Comparison of ENCODE assay signal across 34 cellular contexts in genomic region chr1:228243093-228243492, GRCh38. TPM values are rescaled to one million over a fixed set of nuclear protein-coding genes. Genes with fewer than 3 reads are reported as not detected.
DNase-seq lines count a peak whose midpoint lies in the region; TF ChIP-seq lines count a peak whose summit lies in the region.
"Had no signal": no experiment of that assay in that cellular context is flagged by ENCODE, and none has a peak within 500 bp of the region (broad histone marks: within the 10 kb centered on the region; RNA-seq: fewer than 3 reads in every experiment).

No MANE protein-coding gene starts in this region.

- H3K4me1 ChIP-seq in endodermal cell (ENCODE audit: control insufficient read depth, insufficient read depth, low read length) (no peaks in the 10 kb centered on the region), esophagus muscularis mucosa (no peaks in the 10 kb centered on the region), Karpas-422 (ENCODE audit: low read length) (no peaks in the 10 kb centered on the region)
- H3K4me1 ChIP-seq: A549; BE2C; BLaER1; BLaER1 treated with 17β-estradiol and CSF1 and Interleukin-3, amounts not matched to agents 10 nM and 100 nM; Caco-2 had no signal

- no peak overlapping the region for H3K4me3 ChIP-seq in endodermal cell (ENCODE audit: low read length)
- no peak overlapping the region for H3K4me3 ChIP-seq in esophagus muscularis mucosa
- H3K4me3 ChIP-seq in Karpas-422 (ENCODE audit: low read length), result no peak overlapping the region
- H3K4me3 ChIP-seq: A549; BLaER1; BLaER1 treated with 17β-estradiol and CSF1 and Interleukin-3, amounts not matched to agents 10 nM and 100 nM had no signal

- WGBS in endodermal cell (ENCODE audit: insufficient coverage in 1 of 2, insufficient read length in 1 of 2), 2 experiments, result 95 to 96% methylated on average over 4 to 7 of the region's 7 CpGs
- 98% methylated on average over 7 of the region's 7 CpGs for WGBS in esophagus muscularis mucosa

- intact Hi-C loops in esophagus muscularis mucosa (cut with DNase I), result no loop called here

- peaks cover 82% of the 10 kb centered on the region for H3K36me3 Mint-ChIP-seq in activated naive CD4-positive, alpha-beta T cell treated with anti-CD3 and anti-CD28 coated beads, Interleukin-2, amount 50 U/mL, for 24 hours
- H3K36me3 Mint-ChIP-seq in endodermal cell (ENCODE audit: low read depth) (peaks cover 99% of the 10 kb centered on the region), type B pancreatic cell (peaks cover 88% of the 10 kb centered on the region)

- H2AFZ ChIP-seq in Karpas-422 (ENCODE audit: low read length), result no peak overlapping the region

- H3K9me3 ChIP-seq in endodermal cell (ENCODE audit: control insufficient read depth, low read length) (peaks cover 87% of the 10 kb centered on the region), esophagus muscularis mucosa (peaks cover 0 to 64% (median 55%) of the 10 kb centered on the region in 4 donors), Karpas-422 (ENCODE audit: low read length) (peaks cover 9% of the 10 kb centered on the region)
- H3K9me3 ChIP-seq: BE2C had no signal

- H3K4me2 ChIP-seq in Karpas-422 (ENCODE audit: low read depth, low read length, poor library complexity, severe bottlenecking), result no peak overlapping the region
- H3K4me2 ChIP-seq: A549; BLaER1; BLaER1 treated with 17β-estradiol and CSF1 and Interleukin-3, amounts not matched to agents 10 nM and 100 nM had no signal

- H3K9ac ChIP-seq in endodermal cell (ENCODE audit: extremely low read depth, low read length, poor library complexity, severe bottlenecking), result no peak overlapping the region
- no peak overlapping the region for H3K9ac ChIP-seq in Karpas-422 (ENCODE audit: low read length)
- H3K9ac ChIP-seq: BLaER1; BLaER1 treated with 17β-estradiol and CSF1 and Interleukin-3, amounts not matched to agents 10 nM and 100 nM had no signal

- H3K36me3 ChIP-seq in endodermal cell (ENCODE audit: control insufficient read depth, insufficient read depth, low read length), result peaks cover 97% of the 10 kb centered on the region
- H3K36me3 ChIP-seq in esophagus muscularis mucosa, result peaks cover 0 to 95% (median 19%) of the 10 kb centered on the region in 4 donors
- H3K36me3 ChIP-seq in Karpas-422 (ENCODE audit: insufficient read depth, low read length), result peaks cover 40% of the 10 kb centered on the region

- DNase-seq in activated naive CD4-positive, alpha-beta T cell treated with anti-CD3 and anti-CD28 coated beads, Interleukin-2, amount 50 U/mL, for 16 hours, result no peak
- DNase-seq in endodermal cell (peak; percentile 24), esophagus muscularis mucosa (ENCODE audit: extremely low spot score) (peak; percentile 83), type B pancreatic cell (ENCODE audit: extremely low spot score, unreplicated experiment) (peak; percentile 60), DMS53 treated with DMSO at 0.1 percent for 48 hours (lab: John Stamatoyannopoulos, UW; ENCODE audit: unreplicated experiment) (no peak), Karpas-422 (no peak), pons (ENCODE audit: low spot score) (no peak)
- DNase-seq: 8988T; ACHN; AML-193; BE2C; C1 segment of cervical spinal cord; Caco-2; Calu3; CD4-positive, alpha-beta memory T cell; CD4-positive, alpha-beta T cell; CD4-positive, CD25-positive, alpha-beta regulatory T cell; CD8-positive, alpha-beta memory T cell; CD8-positive, alpha-beta T cell; COR-L47; DMS 273 treated with DMSO at 0.1 percent for 48 hours; DMS153; DMS79; DMS79 treated with DMSO at 0.1 percent for 48 hours; DND-41; EL had no signal

- no peak for TF ChIP-seq POLR2A in esophagus muscularis mucosa (IDR thresholded peaks at IDR 0.05; ENCODE audit: low read depth)

- no peaks in the 10 kb centered on the region for H3K27me3 Mint-ChIP-seq in activated naive CD4-positive, alpha-beta T cell treated with anti-CD3 and anti-CD28 coated beads, Interleukin-2, amount 50 U/mL, for 24 hours
- no peaks in the 10 kb centered on the region for H3K27me3 Mint-ChIP-seq in endodermal cell (ENCODE audit: insufficient read depth)
- H3K27me3 Mint-ChIP-seq in type B pancreatic cell, result no peaks in the 10 kb centered on the region
- H3K27me3 Mint-ChIP-seq: B cell; CD4-positive, alpha-beta memory T cell; CD4-positive, alpha-beta T cell; CD4-positive, CD25-positive, alpha-beta regulatory T cell; CD8-positive, alpha-beta memory T cell had no signal

- H4K20me1 ChIP-seq in Karpas-422 (ENCODE audit: insufficient read depth, low read depth, low read length), result no peaks in the 10 kb centered on the region
- H4K20me1 ChIP-seq: BLaER1; BLaER1 treated with 17β-estradiol and CSF1 and Interleukin-3, amounts not matched to agents 10 nM and 100 nM had no signal

- no peaks in the 10 kb centered on the region for H3K79me2 ChIP-seq in Karpas-422 (ENCODE audit: low read length)

- no peak for TF ChIP-seq EP300 in esophagus muscularis mucosa (IDR thresholded peaks at IDR 0.05)

- H3K4me1 Mint-ChIP-seq in activated naive CD4-positive, alpha-beta T cell treated with anti-CD3 and anti-CD28 coated beads, Interleukin-2, amount 50 U/mL, for 24 hours, result peaks cover 16% of the 10 kb centered on the region
- no peaks in the 10 kb centered on the region for H3K4me1 Mint-ChIP-seq in endodermal cell
- H3K4me1 Mint-ChIP-seq in type B pancreatic cell (ENCODE audit: unreplicated experiment), result no peaks in the 10 kb centered on the region
- H3K4me1 Mint-ChIP-seq: B cell, CD14-positive monocyte had no signal

- H3K9me3 Mint-ChIP-seq in activated naive CD4-positive, alpha-beta T cell treated with anti-CD3 and anti-CD28 coated beads, Interleukin-2, amount 50 U/mL, for 24 hours, result peaks cover 31% of the 10 kb centered on the region
- H3K9me3 Mint-ChIP-seq in endodermal cell, result peaks cover 78% of the 10 kb centered on the region
- peaks cover 39% of the 10 kb centered on the region for H3K9me3 Mint-ChIP-seq in type B pancreatic cell

- no peak overlapping the region for H3K4me3 Mint-ChIP-seq in activated naive CD4-positive, alpha-beta T cell treated with anti-CD3 and anti-CD28 coated beads, Interleukin-2, amount 50 U/mL, for 24 hours
- H3K4me3 Mint-ChIP-seq in endodermal cell, result no peak overlapping the region
- no peak overlapping the region for H3K4me3 Mint-ChIP-seq in type B pancreatic cell
- H3K4me3 Mint-ChIP-seq: B cell; CD14-positive monocyte; CD4-positive, alpha-beta memory T cell; CD4-positive, alpha-beta T cell; CD8-positive, alpha-beta memory T cell; CD8-positive, alpha-beta T cell had no signal

- no peak overlapping the region for H3K27ac ChIP-seq in endodermal cell (ENCODE audit: low read depth, low read length)
- H3K27ac ChIP-seq in esophagus muscularis mucosa (replicated peaks in 1 of 4), result no peak overlapping the region
- no peak overlapping the region for H3K27ac ChIP-seq in Karpas-422 (ENCODE audit: low read length)
- H3K27ac ChIP-seq: 22Rv1; A549; BLaER1; BLaER1 treated with 17β-estradiol and CSF1 and Interleukin-3, amounts not matched to agents 10 nM and 100 nM; C4-2B had no signal

- TF ChIP-seq CTCF in endodermal cell (conservative IDR thresholded peaks at IDR 0.05), result no peak
- no peak for TF ChIP-seq CTCF in esophagus muscularis mucosa (IDR thresholded peaks at IDR 0.05)
- TF ChIP-seq CTCF in type B pancreatic cell (conservative IDR thresholded peaks at IDR 0.05), result no peak

- H3K9me2 ChIP-seq in Karpas-422 (replicated peaks; ENCODE audit: insufficient read depth, low read length), result no peaks in the 10 kb centered on the region

- H3K27me3 ChIP-seq in endodermal cell (ENCODE audit: control insufficient read depth, insufficient read depth, low read length, poor library complexity, severe bottlenecking), result no peaks in the 10 kb centered on the region
- peaks cover 0 to 4% (median 0%) of the 10 kb centered on the region in 4 donors for H3K27me3 ChIP-seq in esophagus muscularis mucosa
- no peaks in the 10 kb centered on the region for H3K27me3 ChIP-seq in Karpas-422 (ENCODE audit: low read length)
- H3K27me3 ChIP-seq: BE2C; BLaER1; BLaER1 treated with 17β-estradiol and CSF1 and Interleukin-3, amounts not matched to agents 10 nM and 100 nM had no signal

- peak overlapping the region; percentile 8 for H3K27ac Mint-ChIP-seq in activated naive CD4-positive, alpha-beta T cell treated with anti-CD3 and anti-CD28 coated beads, Interleukin-2, amount 50 U/mL, for 24 hours
- H3K27ac Mint-ChIP-seq in endodermal cell (no peak overlapping the region), type B pancreatic cell (no peak overlapping the region)
- H3K27ac Mint-ChIP-seq: B cell; CD14-positive monocyte; CD4-positive, alpha-beta T cell; CD4-positive, CD25-positive, alpha-beta regulatory T cell; CD8-positive, alpha-beta T cell had no signal

RNA-seq across cellular contexts. Expression of gene OBSCN, which starts 35.2 kb away (rescaled TPM):
- total RNA-seq in endodermal cell (10 to 100 TPM; 53.7 to 68.9 TPM), esophagus muscularis mucosa (10 to 100 TPM; 12.6 to 31.4 (median 17.8) TPM), type B pancreatic cell (ENCODE audit: low replicate concordance) (17.2 and 48.9 TPM in 2 replicates)
- 17.7 TPM for polyA plus RNA-seq in endodermal cell (2013, experiment 1 of 2)
- 15.0 TPM for polyA plus RNA-seq in endodermal cell (2013, experiment 2 of 2)
- 17.5 and 24.4 TPM in 2 replicates for total RNA-seq in Karpas-422 (2014; rRNA removed; shearing (Covaris generic); ENCODE audit: low replicate concordance)

Comparison
In these comparisons a context has a peak if more than half of its experiments do, and no peak if none do; other contexts are left out.
1. DNase-seq: peak in endodermal cell (single experiment), esophagus muscularis mucosa (single experiment) and type B pancreatic cell (single experiment); none in activated naive CD4-positive, alpha-beta T cell treated with anti-CD3 and anti-CD28 coated beads, Interleukin-2, amount 50 U/mL, for 16 hours (single experiment), DMS53 treated with DMSO at 0.1 percent for 48 hours (single experiment), Karpas-422 (single experiment) and pons (single experiment).